Comparison of ENCODE assay signal across 18 cellular contexts in the genomic region with DNA sequence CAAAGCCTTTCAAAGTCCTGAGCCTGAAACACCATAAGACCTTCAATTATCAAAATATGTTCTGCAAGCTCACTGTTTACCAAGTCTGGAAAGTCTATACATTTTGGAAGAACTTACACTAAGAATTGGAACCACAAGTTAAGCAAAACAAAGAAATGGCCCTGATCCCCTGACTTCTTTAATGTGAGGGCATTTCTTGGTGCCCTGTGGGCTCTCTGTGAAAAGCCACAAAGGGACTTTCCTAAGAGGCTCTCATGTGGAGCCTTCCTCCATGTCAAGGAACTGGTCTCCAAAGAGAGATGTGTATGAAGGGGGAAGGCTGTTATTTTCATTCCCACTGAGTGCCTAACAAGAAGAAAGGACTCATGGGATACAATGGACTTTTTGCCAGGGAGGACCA. TPM values are rescaled to one million over a fixed set of nuclear protein-coding genes. Genes with fewer than 3 reads are reported as not detected.
"Had no signal": no experiment of that assay in that cellular context is flagged by ENCODE, and none has a peak within 500 bp of the region (broad histone marks: within the 10 kb centered on the region; RNA-seq: fewer than 3 reads in every experiment).

No MANE protein-coding gene starts in this region.

- DNase-seq: anterior cingulate cortex; cerebellar nuclear complex; erythroblast; hypothalamus; lower lobe of right lung; right cardiac atrium; SHP77; stimulated activated CD4-positive, alpha-beta T cell treated with anti-CD3 and anti-CD28 coated beads, Interleukin-1b, Interleukin-23, amount 100 ng/mL, for 48 hours; stimulated activated naive CD4-positive, alpha-beta T cell treated with Interleukin-2 at 50 U/mL for 16 hours; T-helper 17 cell had no signal

- ATAC-seq: lower lobe of right lung, right cardiac atrium, SK-N-SH treated with all-trans-retinoic acid at 6 μM for 48 hours, T-helper 17 cell had no signal

- H3K9me3 ChIP-seq: lower lobe of right lung had no signal

- H3K27ac Mint-ChIP-seq: dendritic cell treated with granulocyte-macrophage colony-stimulating factor and Interleukin-4, amounts not matched to agents 40 ng/mL and 50 ng/mL, for 4 days; mesothelial cell of epicardium; T-helper 17 cell had no signal

- H3K9me3 Mint-ChIP-seq: activated naive CD4-positive, alpha-beta T cell treated with anti-CD3 and anti-CD28 coated beads, Interleukin-2, amount 50 U/mL, for 72 hours; dendritic cell treated with granulocyte-macrophage colony-stimulating factor and Interleukin-4, amounts not matched to agents 40 ng/mL and 50 ng/mL, for 4 days; mesothelial cell of epicardium had no signal

- H3K4me1 ChIP-seq: lower lobe of right lung had no signal

- H3K36me3 Mint-ChIP-seq: activated naive CD4-positive, alpha-beta T cell treated with anti-CD3 and anti-CD28 coated beads, Interleukin-2, amount 50 U/mL, for 72 hours; mesothelial cell of epicardium had no signal

- H3K4me3 Mint-ChIP-seq: dendritic cell treated with granulocyte-macrophage colony-stimulating factor and Interleukin-4, amounts not matched to agents 40 ng/mL and 50 ng/mL, for 4 days; mesothelial cell of epicardium; T-helper 17 cell had no signal

- H3K4me1 Mint-ChIP-seq: mesothelial cell of epicardium had no signal

- H3K27ac ChIP-seq: lower lobe of right lung had no signal

- FAIRE-seq: TTC549 had no signal

- H3K4me3 ChIP-seq: lower lobe of right lung had no signal

- H3K36me3 ChIP-seq: lower lobe of right lung had no signal

RNA-seq across cellular contexts. Expression of gene MYH6, which starts 13.5 kb away (rescaled TPM):
- total RNA-seq: mesothelial cell of epicardium, T-helper 17 cell, temporal lobe, ureter had no signal

RNA-seq across cellular contexts. Expression of gene MYH7, which starts 13.9 kb away (rescaled TPM):
- total RNA-seq: activated naive CD4-positive, alpha-beta T cell treated with anti-CD3 and anti-CD28 coated beads, Interleukin-2, amount 50 U/mL, for 72 hours; mesothelial cell of epicardium; T-helper 17 cell had no signal

RNA-seq across cellular contexts. Expression of gene CMTM5, which starts 44.7 kb away (rescaled TPM):
- total RNA-seq: activated naive CD4-positive, alpha-beta T cell treated with anti-CD3 and anti-CD28 coated beads, Interleukin-2, amount 50 U/mL, for 72 hours; mesothelial cell of epicardium; myocyte had no signal

RNA-seq across cellular contexts. Expression of gene IL25, which starts 49.0 kb away (rescaled TPM):
- total RNA-seq: activated naive CD4-positive, alpha-beta T cell treated with anti-CD3 and anti-CD28 coated beads, Interleukin-2, amount 50 U/mL, for 72 hours; lower lobe of right lung; mesothelial cell of epicardium; myocyte; right cardiac atrium; T-helper 17 cell; temporal lobe; ureter had no signal
